ENCODE assay signal across 1 cellular context in genomic region chr13:30142502-30143211, GRCh38.
TF ChIP-seq lines count a peak whose summit lies in the region.

No MANE protein-coding gene starts in this region.

TF ChIP-seq in GM23338, 12 proteins besides CTCF, POLR2A, EP300 and RAD21 (continued from another document):
- TF ChIP-seq, protein P1, sequence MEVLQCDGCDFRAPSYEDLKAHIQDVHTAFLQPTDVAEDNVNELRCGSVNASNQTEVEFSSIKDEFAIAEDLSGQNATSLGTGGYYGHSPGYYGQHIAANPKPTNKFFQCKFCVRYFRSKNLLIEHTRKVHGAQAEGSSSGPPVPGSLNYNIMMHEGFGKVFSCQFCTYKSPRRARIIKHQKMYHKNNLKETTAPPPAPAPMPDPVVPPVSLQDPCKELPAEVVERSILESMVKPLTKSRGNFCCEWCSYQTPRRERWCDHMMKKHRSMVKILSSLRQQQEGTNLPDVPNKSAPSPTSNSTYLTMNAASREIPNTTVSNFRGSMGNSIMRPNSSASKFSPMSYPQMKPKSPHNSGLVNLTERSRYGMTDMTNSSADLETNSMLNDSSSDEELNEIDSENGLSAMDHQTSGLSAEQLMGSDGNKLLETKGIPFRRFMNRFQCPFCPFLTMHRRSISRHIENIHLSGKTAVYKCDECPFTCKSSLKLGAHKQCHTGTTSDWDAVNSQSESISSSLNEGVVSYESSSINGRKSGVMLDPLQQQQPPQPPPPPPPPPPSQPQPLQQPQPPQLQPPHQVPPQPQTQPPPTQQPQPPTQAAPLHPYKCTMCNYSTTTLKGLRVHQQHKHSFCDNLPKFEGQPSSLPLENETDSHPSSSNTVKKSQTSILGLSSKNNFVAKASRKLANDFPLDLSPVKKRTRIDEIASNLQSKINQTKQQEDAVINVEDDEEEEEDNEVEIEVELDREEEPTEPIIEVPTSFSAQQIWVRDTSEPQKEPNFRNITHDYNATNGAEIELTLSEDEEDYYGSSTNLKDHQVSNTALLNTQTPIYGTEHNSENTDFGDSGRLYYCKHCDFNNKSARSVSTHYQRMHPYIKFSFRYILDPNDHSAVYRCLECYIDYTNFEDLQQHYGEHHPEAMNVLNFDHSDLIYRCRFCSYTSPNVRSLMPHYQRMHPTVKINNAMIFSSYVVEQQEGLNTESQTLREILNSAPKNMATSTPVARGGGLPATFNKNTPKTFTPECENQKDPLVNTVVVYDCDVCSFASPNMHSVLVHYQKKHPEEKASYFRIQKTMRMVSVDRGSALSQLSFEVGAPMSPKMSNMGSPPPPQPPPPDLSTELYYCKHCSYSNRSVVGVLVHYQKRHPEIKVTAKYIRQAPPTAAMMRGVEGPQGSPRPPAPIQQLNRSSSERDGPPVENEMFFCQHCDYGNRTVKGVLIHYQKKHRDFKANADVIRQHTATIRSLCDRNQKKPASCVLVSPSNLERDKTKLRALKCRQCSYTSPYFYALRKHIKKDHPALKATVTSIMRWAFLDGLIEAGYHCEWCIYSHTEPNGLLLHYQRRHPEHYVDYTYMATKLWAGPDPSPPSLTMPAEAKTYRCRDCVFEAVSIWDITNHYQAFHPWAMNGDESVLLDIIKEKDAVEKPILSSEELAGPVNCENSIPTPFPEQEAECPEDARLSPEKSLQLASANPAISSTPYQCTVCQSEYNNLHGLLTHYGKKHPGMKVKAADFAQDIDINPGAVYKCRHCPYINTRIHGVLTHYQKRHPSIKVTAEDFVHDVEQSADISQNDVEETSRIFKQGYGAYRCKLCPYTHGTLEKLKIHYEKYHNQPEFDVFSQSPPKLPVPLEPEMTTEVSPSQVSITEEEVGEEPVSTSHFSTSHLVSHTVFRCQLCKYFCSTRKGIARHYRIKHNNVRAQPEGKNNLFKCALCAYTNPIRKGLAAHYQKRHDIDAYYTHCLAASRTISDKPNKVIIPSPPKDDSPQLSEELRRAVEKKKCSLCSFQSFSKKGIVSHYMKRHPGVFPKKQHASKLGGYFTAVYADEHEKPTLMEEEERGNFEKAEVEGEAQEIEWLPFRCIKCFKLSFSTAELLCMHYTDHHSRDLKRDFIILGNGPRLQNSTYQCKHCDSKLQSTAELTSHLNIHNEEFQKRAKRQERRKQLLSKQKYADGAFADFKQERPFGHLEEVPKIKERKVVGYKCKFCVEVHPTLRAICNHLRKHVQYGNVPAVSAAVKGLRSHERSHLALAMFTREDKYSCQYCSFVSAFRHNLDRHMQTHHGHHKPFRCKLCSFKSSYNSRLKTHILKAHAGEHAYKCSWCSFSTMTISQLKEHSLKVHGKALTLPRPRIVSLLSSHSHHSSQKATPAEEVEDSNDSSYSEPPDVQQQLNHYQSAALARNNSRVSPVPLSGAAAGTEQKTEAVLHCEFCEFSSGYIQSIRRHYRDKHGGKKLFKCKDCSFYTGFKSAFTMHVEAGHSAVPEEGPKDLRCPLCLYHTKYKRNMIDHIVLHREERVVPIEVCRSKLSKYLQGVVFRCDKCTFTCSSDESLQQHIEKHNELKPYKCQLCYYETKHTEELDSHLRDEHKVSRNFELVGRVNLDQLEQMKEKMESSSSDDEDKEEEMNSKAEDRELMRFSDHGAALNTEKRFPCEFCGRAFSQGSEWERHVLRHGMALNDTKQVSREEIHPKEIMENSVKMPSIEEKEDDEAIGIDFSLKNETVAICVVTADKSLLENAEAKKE (CRISPR knock-in tag; IDR thresholded peaks at IDR 0.05), result no peak
- no peak for TF ChIP-seq ZNF331 (CRISPR knock-in tag; IDR thresholded peaks at IDR 0.05; ENCODE audit: low read depth)
- no peak for TF ChIP-seq EZH2phosphoT487 (IDR thresholded peaks at IDR 0.05; ENCODE audit: unreplicated experiment)
- TF ChIP-seq, protein P2, sequence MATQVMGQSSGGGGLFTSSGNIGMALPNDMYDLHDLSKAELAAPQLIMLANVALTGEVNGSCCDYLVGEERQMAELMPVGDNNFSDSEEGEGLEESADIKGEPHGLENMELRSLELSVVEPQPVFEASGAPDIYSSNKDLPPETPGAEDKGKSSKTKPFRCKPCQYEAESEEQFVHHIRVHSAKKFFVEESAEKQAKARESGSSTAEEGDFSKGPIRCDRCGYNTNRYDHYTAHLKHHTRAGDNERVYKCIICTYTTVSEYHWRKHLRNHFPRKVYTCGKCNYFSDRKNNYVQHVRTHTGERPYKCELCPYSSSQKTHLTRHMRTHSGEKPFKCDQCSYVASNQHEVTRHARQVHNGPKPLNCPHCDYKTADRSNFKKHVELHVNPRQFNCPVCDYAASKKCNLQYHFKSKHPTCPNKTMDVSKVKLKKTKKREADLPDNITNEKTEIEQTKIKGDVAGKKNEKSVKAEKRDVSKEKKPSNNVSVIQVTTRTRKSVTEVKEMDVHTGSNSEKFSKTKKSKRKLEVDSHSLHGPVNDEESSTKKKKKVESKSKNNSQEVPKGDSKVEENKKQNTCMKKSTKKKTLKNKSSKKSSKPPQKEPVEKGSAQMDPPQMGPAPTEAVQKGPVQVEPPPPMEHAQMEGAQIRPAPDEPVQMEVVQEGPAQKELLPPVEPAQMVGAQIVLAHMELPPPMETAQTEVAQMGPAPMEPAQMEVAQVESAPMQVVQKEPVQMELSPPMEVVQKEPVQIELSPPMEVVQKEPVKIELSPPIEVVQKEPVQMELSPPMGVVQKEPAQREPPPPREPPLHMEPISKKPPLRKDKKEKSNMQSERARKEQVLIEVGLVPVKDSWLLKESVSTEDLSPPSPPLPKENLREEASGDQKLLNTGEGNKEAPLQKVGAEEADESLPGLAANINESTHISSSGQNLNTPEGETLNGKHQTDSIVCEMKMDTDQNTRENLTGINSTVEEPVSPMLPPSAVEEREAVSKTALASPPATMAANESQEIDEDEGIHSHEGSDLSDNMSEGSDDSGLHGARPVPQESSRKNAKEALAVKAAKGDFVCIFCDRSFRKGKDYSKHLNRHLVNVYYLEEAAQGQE (IDR thresholded peaks at IDR 0.05; ENCODE audit: unreplicated experiment), result no peak
- no peak for TF ChIP-seq CREB1 (CRISPR knock-in tag; IDR thresholded peaks at IDR 0.05; ENCODE audit: low read depth)
- TF ChIP-seq STAT1 (IDR thresholded peaks at IDR 0.05; ENCODE audit: unreplicated experiment), result no peak
